In the genomic region with DNA sequence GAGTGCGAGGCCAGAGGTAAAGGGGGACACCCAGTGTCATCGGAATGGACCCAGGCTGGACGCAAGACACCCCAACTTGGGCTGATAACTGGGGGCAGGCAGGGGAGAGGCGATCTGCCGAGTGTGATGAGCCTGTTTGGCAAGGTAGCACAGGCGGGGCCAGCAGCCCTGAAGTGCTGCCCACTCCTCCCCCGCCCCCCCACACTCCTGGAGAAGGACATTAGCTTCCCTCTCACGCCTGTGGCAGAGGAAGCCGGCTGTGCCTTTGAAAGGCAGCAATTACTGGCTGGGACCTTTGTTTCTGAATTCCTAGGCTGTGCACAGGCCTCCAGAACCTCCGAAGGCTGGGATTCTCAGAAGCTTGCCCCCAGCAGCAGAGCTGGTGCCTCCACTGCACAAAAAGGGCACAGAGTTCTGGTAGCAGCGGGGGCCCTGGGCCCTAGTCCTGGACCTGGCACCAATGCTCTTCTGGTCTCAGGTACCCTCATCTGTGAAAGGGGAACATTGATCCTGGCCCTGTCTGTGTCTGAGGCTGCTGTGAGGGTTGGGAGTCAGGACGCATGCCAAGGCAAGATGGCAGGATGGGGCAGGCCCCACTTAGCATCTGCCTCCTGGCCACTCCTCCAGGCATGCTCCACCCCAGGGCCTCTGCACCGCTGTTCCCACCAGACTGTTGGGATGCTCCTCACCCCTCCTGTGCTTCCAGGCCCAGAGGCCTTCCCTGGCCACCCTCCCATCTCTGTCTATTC, we compare ENCODE assay signal across 13 cellular contexts. TPM values are rescaled to one million over a fixed set of nuclear protein-coding genes. Genes with fewer than 3 reads are reported as not detected.
DNase-seq lines count a peak whose midpoint lies in the region; TF ChIP-seq lines count a peak whose summit lies in the region.
"Had no signal": no experiment of that assay in that cellular context is flagged by ENCODE, and none has a peak within 500 bp of the region (broad histone marks: within the 10 kb centered on the region; RNA-seq: fewer than 3 reads in every experiment).

No MANE protein-coding gene starts in this region.

- peaks cover 27% of the 10 kb centered on the region for H3K4me1 Mint-ChIP-seq in endodermal cell
- H3K4me1 Mint-ChIP-seq in neural crest cell, result peaks cover 72% of the 10 kb centered on the region

- peaks cover 68 to 100% (median 100%) of the 10 kb centered on the region in 10 experiments for H3K4me1 ChIP-seq in BLaER1 treated with 17β-estradiol and CSF1 and Interleukin-3, amounts not matched to agents 10 nM and 100 nM
- peaks cover 12% of the 10 kb centered on the region for H3K4me1 ChIP-seq in endodermal cell (ENCODE audit: control insufficient read depth, insufficient read depth, low read length)

- peak overlapping the region in 8 of 11 experiments; percentile 65 to 83 (median 78); a peak in 16 of 22 replicates for H3K27ac ChIP-seq in BLaER1 treated with 17β-estradiol and CSF1 and Interleukin-3, amounts not matched to agents 10 nM and 100 nM
- H3K27ac ChIP-seq in endodermal cell (ENCODE audit: low read depth, low read length), result peak overlapping the region; percentile 99
- H3K27ac ChIP-seq: coronary artery, stomach, WERI-Rb-1 had no signal

- H3K27me3 ChIP-seq in BLaER1 treated with 17β-estradiol and CSF1 and Interleukin-3, amounts not matched to agents 10 nM and 100 nM, result peaks cover 0 to 3% (median 0%) of the 10 kb centered on the region in 11 experiments; a peak in 1 of 22 replicates
- H3K27me3 ChIP-seq in endodermal cell (ENCODE audit: control insufficient read depth, insufficient read depth, low read length, poor library complexity, severe bottlenecking), result no peaks in the 10 kb centered on the region

- H3K27ac Mint-ChIP-seq in endodermal cell (no peak overlapping the region), neural crest cell (ENCODE audit: unreplicated experiment) (peak overlapping the region; percentile 96)

- TF ChIP-seq CTCF in endodermal cell (conservative IDR thresholded peaks at IDR 0.05) (no peak), neural crest cell (conservative IDR thresholded peaks at IDR 0.05) (no peak), GM10266 (IDR thresholded peaks at IDR 0.05; ENCODE audit: control insufficient read depth, insufficient read depth, low read depth, missing control alignments) (no peak)

- H3K9me3 ChIP-seq in BLaER1 treated with 17β-estradiol and CSF1 and Interleukin-3, amounts not matched to agents 10 nM and 100 nM (replicated peaks in 1 of 11), result no peaks in the 10 kb centered on the region
- no peaks in the 10 kb centered on the region for H3K9me3 ChIP-seq in endodermal cell (ENCODE audit: control insufficient read depth, low read length)
- H3K9me3 ChIP-seq: stomach had no signal

- H3K4me3 Mint-ChIP-seq in endodermal cell (no peak overlapping the region), neural crest cell (peak overlapping the region; percentile 44)

- peak; percentile 39 for DNase-seq in NCI-H1694 (lab: John Stamatoyannopoulos, UW)
- DNase-seq in endodermal cell, result no peak
- DNase-seq in neural crest cell (ENCODE audit: low read depth, low spot score), result no peak
- DNase-seq in AG08395 (ENCODE audit: low spot score), result no peak
- DNase-seq in GM10266 (ENCODE audit: extremely low spot score), result no peak
- no peak for DNase-seq in NCI-H774 (lab: John Stamatoyannopoulos, UW)
- DNase-seq in GF-D8 (lab: John Stamatoyannopoulos, UW), result no peak
- DNase-seq: activated effector memory CD4-positive, alpha-beta T cell treated with Interleukin-2 at 50 U/mL for 16 hours; Kasumi-1; stomach; WERI-Rb-1 had no signal

- 72 to 86% methylated on average over 5 to 13 of the region's 13 CpGs for WGBS in endodermal cell (ENCODE audit: insufficient coverage in 1 of 2, insufficient read length in 1 of 2), 2 experiments

- H4K20me1 ChIP-seq in BLaER1 treated with 17β-estradiol and CSF1 and Interleukin-3, amounts not matched to agents 10 nM and 100 nM, result peaks cover 0 to 53% (median 0%) of the 10 kb centered on the region in 11 experiments; a peak in 4 of 22 replicates

- H3K9me3 Mint-ChIP-seq in endodermal cell (no peaks in the 10 kb centered on the region), neural crest cell (no peaks in the 10 kb centered on the region)

- H3K36me3 Mint-ChIP-seq in endodermal cell (ENCODE audit: low read depth) (no peaks in the 10 kb centered on the region), neural crest cell (ENCODE audit: low read depth) (no peaks in the 10 kb centered on the region)

- H3K27me3 Mint-ChIP-seq in endodermal cell (ENCODE audit: insufficient read depth) (no peaks in the 10 kb centered on the region), neural crest cell (ENCODE audit: low read depth) (no peaks in the 10 kb centered on the region)

- H3K36me3 ChIP-seq in BLaER1 treated with 17β-estradiol and CSF1 and Interleukin-3, amounts not matched to agents 10 nM and 100 nM, result no peaks in the 10 kb centered on the region
- no peaks in the 10 kb centered on the region for H3K36me3 ChIP-seq in endodermal cell (ENCODE audit: control insufficient read depth, insufficient read depth, low read length)
- H3K36me3 ChIP-seq: stomach, WERI-Rb-1 had no signal

- H3K4me3 ChIP-seq in BLaER1 treated with 17β-estradiol and CSF1 and Interleukin-3, amounts not matched to agents 10 nM and 100 nM, result peak overlapping the region in 3 of 10 experiments; percentile 3 to 9 (median 5); a peak in 2 of 20 replicates
- H3K4me3 ChIP-seq in endodermal cell (ENCODE audit: low read length), result no peak overlapping the region
- H3K4me3 ChIP-seq: coronary artery, stomach had no signal

- H3K9ac ChIP-seq in BLaER1 treated with 17β-estradiol and CSF1 and Interleukin-3, amounts not matched to agents 10 nM and 100 nM, result peak overlapping the region in 7 of 11 experiments; percentile 0 to 79 (median 72); a peak in 11 of 22 replicates
- no peak overlapping the region for H3K9ac ChIP-seq in endodermal cell (ENCODE audit: extremely low read depth, low read length, poor library complexity, severe bottlenecking)

- peak overlapping the region; percentile 69 to 98 (median 91) for H3K4me2 ChIP-seq in BLaER1 treated with 17β-estradiol and CSF1 and Interleukin-3, amounts not matched to agents 10 nM and 100 nM

RNA-seq across cellular contexts. Expression of gene IQSEC1, which starts 28.6 kb away (rescaled TPM):
- total RNA-seq in endodermal cell (10 to 100 TPM; 22.7 to 24.5 TPM), neural crest cell (31.3 and 32.1 TPM in 2 replicates)
- 39.0 TPM for polyA plus RNA-seq in endodermal cell (2013, experiment 1 of 2)
- polyA plus RNA-seq in endodermal cell (2013, experiment 2 of 2), result 38.9 TPM
